In the genomic region with DNA sequence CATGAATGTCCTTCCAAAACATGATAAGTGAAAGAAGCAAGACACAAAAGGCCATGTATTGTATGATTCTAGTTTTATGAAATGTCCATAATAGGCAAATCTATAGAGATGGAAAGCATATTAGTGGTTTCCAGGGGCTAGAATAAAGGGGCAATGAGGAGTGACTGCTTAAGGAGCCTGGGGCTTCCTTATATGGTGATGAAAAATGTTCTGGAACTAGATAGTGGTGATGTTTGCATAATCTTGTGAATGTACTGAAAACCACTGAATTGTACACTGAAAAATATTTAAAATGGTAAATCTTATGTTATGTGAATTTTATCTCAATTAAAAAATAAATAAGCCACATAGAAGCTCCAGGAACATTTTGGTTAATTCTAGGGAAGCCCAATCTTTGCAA, we compare ENCODE assay signal across 31 cellular contexts.
"Had no signal": no experiment of that assay in that cellular context is flagged by ENCODE, and none has a peak within 500 bp of the region (broad histone marks: within the 10 kb centered on the region; RNA-seq: fewer than 3 reads in every experiment).

No MANE protein-coding gene starts in this region.

- H3K4me1 ChIP-seq: breast epithelium had no signal

- DNase-seq: activated B cell treated with CpG ODN at 0.5 μM for 24 hours; activated CD4-positive, alpha-beta memory T cell treated with anti-CD3 and anti-CD28 coated beads for 36 hours; activated CD4-positive, alpha-beta T cell treated with anti-CD3 and anti-CD28 coated beads for 4 hours; activated CD4-positive, alpha-beta T cell treated with anti-CD3 and anti-CD28 coated beads, Interleukin-2, amount 10 ng/mL, durations not matched to agents 24 days and 14 days; activated CD4-positive, alpha-beta T cell treated with anti-CD3 and anti-CD28 coated beads, Interleukin-2, amount 50 U/mL, for 1 hour; activated CD4-positive, alpha-beta T cell treated with anti-CD3 and anti-CD28 coated beads, Interleukin-2, amount 50 U/mL, for 4 hours; activated CD4-positive, CD25-positive, alpha-beta regulatory T cell treated with anti-CD3 and anti-CD28 coated beads, Interleukin-2, amount 50 U/mL, for 72 hours; activated CD8-positive, alpha-beta memory T cell treated with anti-CD3 and anti-CD28 coated beads, Interleukin-2, amount 50 U/mL, for 4 hours; activated CD8-positive, alpha-beta T cell treated with anti-CD3 and anti-CD28 coated beads for 36 hours; activated effector memory CD4-positive, alpha-beta T cell treated with anti-CD3 and anti-CD28 coated beads, Interleukin-2, amount 50 U/mL, for 16 hours; activated gamma-delta T cell treated with Interleukin-2 at 50 U/mL for 16 hours; activated naive CD4-positive, alpha-beta T cell; activated naive CD4-positive, alpha-beta T cell treated with anti-CD3 and anti-CD28 coated beads for 36 hours; activated naive CD4-positive, alpha-beta T cell treated with anti-CD3 and anti-CD28 coated beads, Interleukin-2, amount 50 U/mL, for 16 hours; activated naive CD8-positive, alpha-beta T cell treated with anti-CD3 and anti-CD28 coated beads for 36 hours; activated T-cell treated with anti-CD3 and anti-CD28 coated beads for 4 hours; activated T-cell treated with anti-CD3 and anti-CD28 coated beads, Interleukin-2, amount 50 U/mL, for 1 hour; activated T-cell treated with anti-CD3 and anti-CD28 coated beads, Interleukin-2, amount 50 U/mL, for 4 hours; activated T-cell treated with anti-CD3 and anti-CD28 coated beads, Interleukin-2, amount 50 U/mL, for 72 hours; amniotic stem cell; aorta; body of pancreas; brain microvascular endothelial cell; central memory CD4-positive, alpha-beta T cell; T-cell; T-helper 17 cell; T-helper 9 cell had no signal

- H3K36me3 ChIP-seq: brain microvascular endothelial cell, breast epithelium had no signal

- H3K9me3 ChIP-seq: body of pancreas had no signal

- H3K27me3 ChIP-seq: body of pancreas, brain microvascular endothelial cell, breast epithelium had no signal

- H3K4me3 ChIP-seq: body of pancreas, breast epithelium had no signal

- H3K27ac ChIP-seq: body of pancreas, brain microvascular endothelial cell, breast epithelium, VCaP had no signal

- ATAC-seq: activated CD8-positive, alpha-beta T cell treated with anti-CD3 and anti-CD28 coated beads for 36 hours; activated naive CD4-positive, alpha-beta T cell treated with anti-CD3 and anti-CD28 coated beads, Interleukin-2, amount 50 U/mL, for 72 hours; activated T-cell treated with anti-CD3 and anti-CD28 coated beads, Interleukin-2, amount 50 U/mL, for 4 hours; activated T-cell treated with anti-CD3 and anti-CD28 coated beads, Interleukin-2, amount 50 U/mL, for 72 hours; activated T-helper 17 cell treated with anti-CD3 and anti-CD28 coated beads, Interleukin-2, amount 50 U/mL, for 72 hours; body of pancreas; T-cell; T-helper 17 cell had no signal
